ENCODE assay signal across 16 cellular contexts in genomic region chr9:137273095-137273490, GRCh38. TPM values are rescaled to one million over a fixed set of nuclear protein-coding genes. Genes with fewer than 3 reads are reported as not detected.
DNase-seq lines count a peak whose midpoint lies in the region; ATAC-seq and TF ChIP-seq lines count a peak whose summit lies in the region.
"Had no signal": no experiment of that assay in that cellular context is flagged by ENCODE, and none has a peak within 500 bp of the region (broad histone marks: within the 10 kb centered on the region; RNA-seq: fewer than 3 reads in every experiment).

No MANE protein-coding gene starts in this region.

- H3K4ac ChIP-seq in neuronal stem cell (ENCODE audit: low read length) = no peak overlapping the region

- no peak overlapping the region for H4K8ac ChIP-seq in neuronal stem cell (ENCODE audit: low read depth, low read length)

- H3K79me2 ChIP-seq in DOHH2 (ENCODE audit: control insufficient read depth, low read length) = peaks cover 39% of the 10 kb centered on the region

- no peaks in the 10 kb centered on the region for H3K27me3 Mint-ChIP-seq in activated CD8-positive, alpha-beta memory T cell treated with anti-CD3 and anti-CD28 coated beads, Interleukin-2, amount 10 ng/mL, durations not matched to agents 7 days and 5 days
- H3K27me3 Mint-ChIP-seq: CD4-positive, CD25-positive, alpha-beta regulatory T cell had no signal

- peaks cover 4% of the 10 kb centered on the region for H3K79me1 ChIP-seq in neuronal stem cell (ENCODE audit: low read depth, low read length)

- H3K9me3 ChIP-seq in DOHH2 (ENCODE audit: control insufficient read depth, insufficient read depth, low read length) (no peaks in the 10 kb centered on the region), neuronal stem cell (replicated peaks in 1 of 2; ENCODE audit: control insufficient read depth in 2 of 2, insufficient read depth in 1 of 2, low read depth in 1 of 2, low read length in 2 of 2) (no peaks in the 10 kb centered on the region)

- DNase-seq in NCI-H2196 (lab: John Stamatoyannopoulos, UW; ENCODE audit: unreplicated experiment) = peak; percentile 20
- DNase-seq in NCI-H2196 treated with DMSO at 0.1 percent for 48 hours (lab: John Stamatoyannopoulos, UW; ENCODE audit: unreplicated experiment) = no peak
- DNase-seq in neuronal stem cell (ENCODE audit: low spot score) = no peak
- DNase-seq in globus pallidus (ENCODE audit: low spot score) = no peak
- no peak for DNase-seq in activated CD8-positive, alpha-beta memory T cell treated with anti-CD3 and anti-CD28 coated beads, Interleukin-2, amount 10 ng/mL, durations not matched to agents 7 days and 5 days
- no peak for DNase-seq in NCI-H2107 treated with DMSO at 0.1 percent for 48 hours (lab: John Stamatoyannopoulos, UW; ENCODE audit: unreplicated experiment)
- DNase-seq: CD4-positive, CD25-positive, alpha-beta regulatory T cell; NCI-H1048; NCI-H187; NCI-H82; SHP77 treated with DMSO at 0.1 percent for 48 hours had no signal

- peaks cover 10% of the 10 kb centered on the region for H3K36me3 Mint-ChIP-seq in activated CD8-positive, alpha-beta memory T cell treated with anti-CD3 and anti-CD28 coated beads, Interleukin-2, amount 10 ng/mL, durations not matched to agents 7 days and 5 days

- H3K4me1 ChIP-seq in DOHH2 (ENCODE audit: control insufficient read depth, low read length) (peaks cover 95% of the 10 kb centered on the region), neuronal stem cell (ENCODE audit: control insufficient read depth in 2 of 2, insufficient read depth in 1 of 2, low read depth in 1 of 2, low read length in 2 of 2) (peaks cover 11 to 18% of the 10 kb centered on the region in 2 donors)

- no peak overlapping the region for H3K23ac ChIP-seq in neuronal stem cell (ENCODE audit: low read depth, low read length, poor library complexity)

- no peak overlapping the region for H2AK5ac ChIP-seq in neuronal stem cell (ENCODE audit: low read depth, low read length)

- no peaks in the 10 kb centered on the region for H4K20me1 ChIP-seq in DOHH2 (ENCODE audit: control insufficient read depth, insufficient read depth, low read depth, low read length)

- H2BK120ac ChIP-seq in neuronal stem cell (ENCODE audit: low read depth, low read length) = no peak overlapping the region

- H3K18ac ChIP-seq in neuronal stem cell (ENCODE audit: low read length) = no peak overlapping the region

- H3K36me3 ChIP-seq in DOHH2 (ENCODE audit: control insufficient read depth, low read length) = peaks cover 52% of the 10 kb centered on the region
- peaks cover 26 to 53% of the 10 kb centered on the region in 2 donors for H3K36me3 ChIP-seq in neuronal stem cell (replicated peaks in 1 of 2; ENCODE audit: control insufficient read depth in 2 of 2, insufficient read depth in 2 of 2, low read length in 2 of 2)

- ATAC-seq in activated CD8-positive, alpha-beta memory T cell treated with anti-CD3 and anti-CD28 coated beads, Interleukin-2, amount 10 ng/mL, durations not matched to agents 7 days and 5 days = no peak
- ATAC-seq: Panc1 had no signal

- H3K9me3 Mint-ChIP-seq in activated CD8-positive, alpha-beta memory T cell treated with anti-CD3 and anti-CD28 coated beads, Interleukin-2, amount 10 ng/mL, durations not matched to agents 7 days and 5 days (ENCODE audit: low read depth) = no peaks in the 10 kb centered on the region
- H3K9me3 Mint-ChIP-seq: CD4-positive, CD25-positive, alpha-beta regulatory T cell had no signal

- no peak overlapping the region for H2AFZ ChIP-seq in neuronal stem cell (ENCODE audit: low read length)

- peak overlapping the region; percentile 85; the same call in 1 of the 2 replicates for H3K27ac ChIP-seq in DOHH2 (ENCODE audit: low read depth, low read length)
- peak overlapping the region; percentile 99 for H3K27ac ChIP-seq in VCaP
- no peak overlapping the region for H3K27ac ChIP-seq in neuronal stem cell (replicated peaks; ENCODE audit: low read length)

- WGBS in neuronal stem cell (ENCODE audit: extremely low coverage in 2 of 2, insufficient read length in 2 of 2, insufficient replicate concordance in 1 of 2), 2 donors = no CpG with 5 or more reads among the region's 13 CpGs

- H3K4me2 ChIP-seq in DOHH2 (ENCODE audit: low read length) (peak overlapping the region; percentile 85), neuronal stem cell (ENCODE audit: insufficient read depth, low read length, poor library complexity, severe bottlenecking) (no peak overlapping the region)

- H3F3A ChIP-seq in DOHH2 (ENCODE audit: control insufficient read depth, insufficient read depth) = peaks cover 22% of the 10 kb centered on the region

- TF ChIP-seq CTCF in DOHH2 (IDR thresholded peaks at IDR 0.05; ENCODE audit: low read depth, low read length, poor library complexity, severe bottlenecking) (no peak), VCaP (conservative IDR thresholded peaks at IDR 0.05) (no peak)

- CTCF ChIA-PET in activated CD8-positive, alpha-beta memory T cell treated with anti-CD3 and anti-CD28 coated beads, Interleukin-2, amount 10 ng/mL, durations not matched to agents 7 days and 5 days (lab: Charles Lee) = interaction anchor here (1.0 to 1.4 kb wide), 3 partner anchors 13 to 36 kb away, joined by 3 to 4 read pairs (median 3); no protein-coding TSS in a partner anchor

- H3K4me3 Mint-ChIP-seq in activated CD8-positive, alpha-beta memory T cell treated with anti-CD3 and anti-CD28 coated beads, Interleukin-2, amount 10 ng/mL, durations not matched to agents 7 days and 5 days = no peak overlapping the region
- H3K4me3 Mint-ChIP-seq: CD4-positive, CD25-positive, alpha-beta regulatory T cell had no signal

- H3K9me2 ChIP-seq in DOHH2 (replicated peaks; ENCODE audit: control insufficient read depth, low read length) = no peaks in the 10 kb centered on the region

- H3K14ac ChIP-seq in neuronal stem cell (ENCODE audit: low read length) = no peak overlapping the region

- H3K4me3 ChIP-seq in DOHH2 (ENCODE audit: low read length) (no peak overlapping the region), neuronal stem cell (ENCODE audit: low read length in 2 of 2) (no peak overlapping the region)

- H2BK5ac ChIP-seq in neuronal stem cell (ENCODE audit: low read length) = peak overlapping the region; percentile 53

- no peak overlapping the region for H2BK12ac ChIP-seq in neuronal stem cell (ENCODE audit: low read length)

- H3K4me1 Mint-ChIP-seq in activated CD8-positive, alpha-beta memory T cell treated with anti-CD3 and anti-CD28 coated beads, Interleukin-2, amount 10 ng/mL, durations not matched to agents 7 days and 5 days = peaks cover 23% of the 10 kb centered on the region

- no peak overlapping the region for H3K27ac Mint-ChIP-seq in activated CD8-positive, alpha-beta memory T cell treated with anti-CD3 and anti-CD28 coated beads, Interleukin-2, amount 10 ng/mL, durations not matched to agents 7 days and 5 days
- H3K27ac Mint-ChIP-seq: CD4-positive, CD25-positive, alpha-beta regulatory T cell had no signal

- H2BK15ac ChIP-seq in neuronal stem cell (ENCODE audit: low read length) = no peak overlapping the region

- H3K27me3 ChIP-seq in DOHH2 (ENCODE audit: control insufficient read depth, low read length) (no peaks in the 10 kb centered on the region), neuronal stem cell (ENCODE audit: control insufficient read depth in 3 of 3, insufficient read depth in 3 of 3, low read depth in 1 of 3, low read length in 3 of 3) (peaks cover 0 to 4% (median 0%) of the 10 kb centered on the region in 3 experiments)

- no peak overlapping the region for H3K9ac ChIP-seq in neuronal stem cell (ENCODE audit: low read depth, low read length, poor library complexity)

- no peak overlapping the region for H4K91ac ChIP-seq in neuronal stem cell (ENCODE audit: low read depth, low read length, poor library complexity)

RNA-seq across cellular contexts. Expression of gene TOR4A, which starts 4.4 kb away (rescaled TPM):
- polyA plus RNA-seq in neuronal stem cell (2013, experiment 1 of 2) = 3.1 TPM
- polyA plus RNA-seq in neuronal stem cell (2013, experiment 2 of 2) = 3.0 TPM
- total RNA-seq in activated CD8-positive, alpha-beta memory T cell treated with anti-CD3 and anti-CD28 coated beads, Interleukin-2, amount 10 ng/mL, durations not matched to agents 7 days and 5 days = 10 to 100 TPM; 10.9 to 13.3 TPM

RNA-seq across cellular contexts. Expression of gene NELFB, which starts 18.0 kb away (rescaled TPM):
- polyA plus RNA-seq in neuronal stem cell (2013, experiment 1 of 2) = 45.7 TPM
- polyA plus RNA-seq in neuronal stem cell (2013, experiment 2 of 2) = 46.2 TPM
- 10 to 100 TPM; 70.8 to 75.3 TPM for total RNA-seq in activated CD8-positive, alpha-beta memory T cell treated with anti-CD3 and anti-CD28 coated beads, Interleukin-2, amount 10 ng/mL, durations not matched to agents 7 days and 5 days

RNA-seq across cellular contexts. Expression of gene STPG3, which starts 22.0 kb away (rescaled TPM):
- 0.07 TPM for polyA plus RNA-seq in neuronal stem cell (2013, experiment 1 of 2)
- polyA plus RNA-seq in neuronal stem cell (2013, experiment 2 of 2) = not detected
- not detected for total RNA-seq in activated CD8-positive, alpha-beta memory T cell treated with anti-CD3 and anti-CD28 coated beads, Interleukin-2, amount 10 ng/mL, durations not matched to agents 7 days and 5 days
- total RNA-seq: CD4-positive, CD25-positive, alpha-beta regulatory T cell; Daoy; HT-29 had no signal
- polyA plus RNA-seq: CD4-positive, CD25-positive, alpha-beta regulatory T cell had no signal

RNA-seq across cellular contexts. Expression of gene NRARP, which starts 29.0 kb away (rescaled TPM):
- polyA plus RNA-seq in neuronal stem cell (2013, experiment 1 of 2) = 51.2 TPM
- polyA plus RNA-seq in neuronal stem cell (2013, experiment 2 of 2) = 51.6 TPM
- total RNA-seq in activated CD8-positive, alpha-beta memory T cell treated with anti-CD3 and anti-CD28 coated beads, Interleukin-2, amount 10 ng/mL, durations not matched to agents 7 days and 5 days = 1 to 10 TPM; 1.6 to 4.5 TPM
- polyA plus RNA-seq: CD4-positive, CD25-positive, alpha-beta regulatory T cell had no signal

RNA-seq across cellular contexts. Expression of gene TUBB4B, which starts 32.0 kb away (rescaled TPM):
- 358 TPM for polyA plus RNA-seq in neuronal stem cell (2013, experiment 1 of 2)
- 354 TPM for polyA plus RNA-seq in neuronal stem cell (2013, experiment 2 of 2)
- 100 to 1,000 TPM; 353 to 375 TPM for total RNA-seq in activated CD8-positive, alpha-beta memory T cell treated with anti-CD3 and anti-CD28 coated beads, Interleukin-2, amount 10 ng/mL, durations not matched to agents 7 days and 5 days
